Comparison of ENCODE assay signal across 8 cellular contexts in genomic region chr5:132228241-132229035, GRCh38. TPM values are rescaled to one million over a fixed set of nuclear protein-coding genes. Genes with fewer than 3 reads are reported as not detected.
DNase-seq lines count a peak whose midpoint lies in the region; ATAC-seq and TF ChIP-seq lines count a peak whose summit lies in the region.

No MANE protein-coding gene starts in this region.

- DNase-seq in cardiac muscle cell (ENCODE audit: low read depth in 1 of 2, low spot score in 1 of 2) (no peak), Right ventricle myocardium superior (no peak), mucosa of descending colon (peak in 2 of 3 donors; percentile 19 to 45), vagina (ENCODE audit: extremely low spot score in 2 of 2) (peak in 1 of 2 donors; percentile 84), AG20443 (ENCODE audit: low spot score) (no peak), erythroblast (lab: John Stamatoyannopoulos, UW) (no peak)
- no peak for DNase-seq in central memory CD8-positive, alpha-beta T cell (ENCODE audit: low spot score in 2 of 2)

- H3K27ac ChIP-seq in cardiac muscle cell, result peak overlapping the region; percentile 44
- H3K27ac ChIP-seq in vagina, result peak overlapping the region; percentile 98

- no peak for ATAC-seq in Right ventricle myocardium superior (ENCODE audit: poor library complexity)
- ATAC-seq in central memory CD8-positive, alpha-beta T cell (replicated peaks; ENCODE audit: extremely low read depth, poor library complexity, severe bottlenecking), result no peak
- ATAC-seq in mucosa of descending colon, result no peak
- no peak for ATAC-seq in GM18909 (IDR thresholded peaks at IDR 0.05; ENCODE audit: poor library complexity, unreplicated experiment)

- H3K4me1 ChIP-seq in cardiac muscle cell (ENCODE audit: low read depth), result peaks cover 9% of the 10 kb centered on the region
- H3K4me1 ChIP-seq in mucosa of descending colon (ENCODE audit: low read depth), result peaks cover 30% of the 10 kb centered on the region
- peaks cover 44% of the 10 kb centered on the region for H3K4me1 ChIP-seq in vagina

- TF ChIP-seq POLR2A in vagina (IDR thresholded peaks at IDR 0.05), result no peak
- TF ChIP-seq POLR2A in erythroblast (IDR thresholded peaks at IDR 0.05; ENCODE audit: low read length), result no peak

- peak overlapping the region; percentile 44 for H3K4me3 Mint-ChIP-seq in central memory CD8-positive, alpha-beta T cell

- no peaks in the 10 kb centered on the region for H3K36me3 ChIP-seq in cardiac muscle cell
- no peaks in the 10 kb centered on the region for H3K36me3 ChIP-seq in mucosa of descending colon (ENCODE audit: low read depth)
- H3K36me3 ChIP-seq in vagina, result no peaks in the 10 kb centered on the region

- H3K27ac Mint-ChIP-seq in central memory CD8-positive, alpha-beta T cell (ENCODE audit: low read depth), result no peak overlapping the region

- no peaks in the 10 kb centered on the region for H3K27me3 ChIP-seq in cardiac muscle cell
- no peaks in the 10 kb centered on the region for H3K27me3 ChIP-seq in vagina

- intact Hi-C loops in Right ventricle myocardium superior (cut with DNase I) (no loop called here), mucosa of descending colon (cut with DNase I, micrococcal nuclease) (no loop called here), vagina (cut with DNase I) (loop anchor here (10.0 kb wide), 1 partner anchor 66 kb away; the partner anchor contains the start of gene SLC22A4)

- no peaks in the 10 kb centered on the region for H3K9me3 Mint-ChIP-seq in central memory CD8-positive, alpha-beta T cell

- H3K4me3 ChIP-seq in cardiac muscle cell (peak overlapping the region; percentile 65), mucosa of descending colon (peak overlapping the region; percentile 65), vagina (peak overlapping the region; percentile 74 to 79)

- H3K9me3 ChIP-seq in cardiac muscle cell (ENCODE audit: low read depth) (no peaks in the 10 kb centered on the region), mucosa of descending colon (no peaks in the 10 kb centered on the region), vagina (no peaks in the 10 kb centered on the region)

- TF ChIP-seq CTCF in cardiac muscle cell (IDR thresholded peaks at IDR 0.05; ENCODE audit: low read depth, low read length), result no peak
- no peak for TF ChIP-seq CTCF in mucosa of descending colon (IDR thresholded peaks at IDR 0.05)
- TF ChIP-seq CTCF in vagina (IDR thresholded peaks at IDR 0.05), result no peak

- H3K36me3 Mint-ChIP-seq in central memory CD8-positive, alpha-beta T cell (ENCODE audit: insufficient read depth), result peaks cover 2% of the 10 kb centered on the region

- peaks cover 30% of the 10 kb centered on the region for H3K27me3 Mint-ChIP-seq in central memory CD8-positive, alpha-beta T cell

- H3K4me1 Mint-ChIP-seq in central memory CD8-positive, alpha-beta T cell, result peaks cover 7% of the 10 kb centered on the region

RNA-seq across cellular contexts. Expression of gene P4HA2, which starts 0.8 kb away (rescaled TPM):
- total RNA-seq in cardiac muscle cell (41.0 and 51.3 TPM in 2 replicates), Right ventricle myocardium superior (77.2 TPM), mucosa of descending colon (10 to 100 TPM; 47.0 to 65.0 (median 56.1) TPM), vagina (42.0 TPM)
- polyA plus RNA-seq in cardiac muscle cell, result 51.7 and 65.5 TPM in 2 replicates

RNA-seq across cellular contexts. Expression of gene PDLIM4, which starts 29.1 kb away (rescaled TPM):
- total RNA-seq in cardiac muscle cell (22.0 and 23.1 TPM in 2 replicates), Right ventricle myocardium superior (5.2 TPM), mucosa of descending colon (10 to 100 TPM in 1 of 3 donors, 1 to 10 TPM in 2; 5.1 to 59.0 (median 5.6) TPM), vagina (76.4 TPM)
- polyA plus RNA-seq in cardiac muscle cell, result 32.7 and 59.9 TPM in 2 replicates

Comparison
In these comparisons a context has a peak if more than half of its experiments do, and no peak if none do; other contexts are left out.
1. DNase-seq: peak in mucosa of descending colon (2 of 3); none in cardiac muscle cell (0 of 2), Right ventricle myocardium superior (single experiment), central memory CD8-positive, alpha-beta T cell (0 of 2), AG20443 (single experiment) and erythroblast (0 of 2).
2. Peak in every context shown above with its lines, with median percentiles within 50 percentile points of each other: H3K4me3 ChIP-seq.